In the genomic region with DNA sequence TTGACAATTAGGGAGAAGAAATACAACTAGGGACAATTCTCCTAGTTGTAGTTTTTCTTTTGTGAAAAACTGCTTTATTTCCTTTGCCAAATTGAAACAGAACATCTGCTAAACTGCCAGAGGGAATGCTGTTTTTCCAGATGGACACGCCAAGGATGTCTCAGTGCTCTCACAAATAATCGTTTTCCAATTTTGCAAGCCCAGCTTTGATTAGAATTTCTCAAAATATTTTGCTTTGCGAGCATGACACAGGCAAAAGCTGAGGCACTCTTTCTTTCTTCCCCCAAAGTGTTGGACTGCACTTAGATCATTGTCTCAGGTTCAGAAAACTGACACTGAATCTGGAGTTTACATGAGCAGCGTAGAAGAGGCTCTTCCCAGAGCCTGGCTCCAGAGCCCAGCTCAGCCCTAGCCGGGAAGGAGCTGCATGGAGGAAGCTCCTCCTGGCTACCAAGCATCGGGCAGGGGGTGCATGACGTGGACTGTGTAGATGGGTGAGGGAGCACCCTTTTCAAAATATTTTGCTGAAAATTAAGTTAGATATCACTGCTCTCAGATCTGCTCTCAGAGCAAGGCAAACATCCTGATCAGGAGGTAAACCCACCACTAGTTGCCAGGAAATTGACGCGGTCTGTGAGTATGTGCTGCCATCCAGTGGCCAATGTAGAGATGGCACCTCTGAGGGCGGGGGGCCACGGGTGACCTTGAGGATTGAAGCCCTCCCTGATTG, we compare ENCODE assay signal across 8 cellular contexts.
DNase-seq lines count a peak whose midpoint lies in the region; ATAC-seq, FAIRE-seq and TF ChIP-seq lines count a peak whose summit lies in the region.

No MANE protein-coding gene starts in this region.

- peak; percentile 75 for FAIRE-seq in endothelial cell of umbilical vein (lab: Jason Lieb, UNC)

- DNase-seq in activated gamma-delta T cell treated with Interleukin-2 at 50 U/mL for 16 hours: peak; percentile 69
- DNase-seq in activated gamma-delta T cell (lab: John Stamatoyannopoulos, UW): no peak
- DNase-seq in NCI-H526 treated with DMSO at 0.1 percent for 48 hours (lab: John Stamatoyannopoulos, UW): peak; percentile 16
- peak; percentile 31 to 47 for DNase-seq in activated CD8-positive, alpha-beta memory T cell treated with anti-CD3 and anti-CD28 coated beads for 4 hours (ENCODE audit: low read depth in 2 of 2)
- peak; percentile 43 for DNase-seq in endothelial cell of umbilical vein (ENCODE audit: low read depth, low spot score)
- peak; percentile 40 to 55 for DNase-seq in stimulated activated CD8-positive, alpha-beta memory T cell treated with anti-CD3 and anti-CD28 coated beads, Interleukin-7, amount 100 ng/mL, for 1 hour (ENCODE audit: low read depth in 2 of 2)

- peak; percentile 77 to 80 for TF ChIP-seq CTCF in endothelial cell of umbilical vein (IDR thresholded peaks at IDR 0.05; ENCODE audit: extremely low read depth in 1 of 2, insufficient read depth in 1 of 2, low read depth in 1 of 2, low read length in 2 of 2)

- H2AFZ ChIP-seq in endothelial cell of umbilical vein (ENCODE audit: low read depth, low read length): no peak overlapping the region

- BruUV-seq in endothelial cell of umbilical vein (replicated peaks; lab: Mats Ljungman, UMichigan): no TSS peak

- peak; percentile 63 for ATAC-seq in HG02943 (IDR thresholded peaks at IDR 0.05; ENCODE audit: low read depth, unreplicated experiment)

- H3K36me3 ChIP-seq in endothelial cell of umbilical vein (ENCODE audit: control insufficient read depth in 2 of 2, extremely low read depth in 1 of 2, insufficient read depth in 2 of 2, low read length in 2 of 2) (no peaks in the 10 kb centered on the region), muscle layer of duodenum (ENCODE audit: control insufficient read depth in 1 of 2, insufficient read depth in 2 of 2, low read length in 2 of 2) (no peaks in the 10 kb centered on the region)

- POLR2A ChIA-PET in endothelial cell of umbilical vein (lab: Charles Lee): no interaction called here

- no peaks in the 10 kb centered on the region for H3K79me2 ChIP-seq in endothelial cell of umbilical vein (ENCODE audit: control insufficient read depth, insufficient read depth, low read length)

- H4K20me1 ChIP-seq in endothelial cell of umbilical vein (replicated peaks; ENCODE audit: control insufficient read depth, extremely low read depth, insufficient read depth, low read length): no peaks in the 10 kb centered on the region

- dilution Hi-C loops in endothelial cell of umbilical vein (cut with MboI; ENCODE audit: extremely low pct_ligation_motif_present, low sequenced_read_pairs): no loop called here

- H3K27me3 ChIP-seq in endothelial cell of umbilical vein (ENCODE audit: control insufficient read depth in 2 of 2, insufficient read depth in 2 of 2, low read length in 2 of 2): no peaks in the 10 kb centered on the region
- no peaks in the 10 kb centered on the region for H3K27me3 ChIP-seq in muscle layer of duodenum (ENCODE audit: low read depth, low read length)

- no peak overlapping the region for H3K4me2 ChIP-seq in endothelial cell of umbilical vein (ENCODE audit: insufficient read depth, low read length)

- H3K9me3 ChIP-seq in endothelial cell of umbilical vein (replicated peaks; ENCODE audit: control insufficient read depth, insufficient read depth, low read length): no peaks in the 10 kb centered on the region
- H3K9me3 ChIP-seq in muscle layer of duodenum (ENCODE audit: control insufficient read depth in 1 of 2, low read length in 2 of 2): no peaks in the 10 kb centered on the region

- intact Hi-C loops in endothelial cell of umbilical vein (cut with micrococcal nuclease): loop anchor here (1.0 to 5.0 kb wide), 6 partner anchors 317 to 1288 kb away; a partner anchor contains a TSS

- no peak for TF ChIP-seq POLR2A in endothelial cell of umbilical vein (IDR thresholded peaks at IDR 0.05; ENCODE audit: low read depth, low read length)

- H3K4me3 ChIP-seq in endothelial cell of umbilical vein (replicated peaks in 1 of 3; ENCODE audit: insufficient read depth in 1 of 3, low read depth in 1 of 3, low read length in 3 of 3) (no peak overlapping the region), muscle layer of duodenum (ENCODE audit: low read depth in 1 of 2, low read length in 2 of 2) (peak overlapping the region; percentile 12 to 41)

- H3K27ac ChIP-seq in endothelial cell of umbilical vein (ENCODE audit: insufficient read depth, low read depth, low read length) (no peak overlapping the region), muscle layer of duodenum (ENCODE audit: low read length) (no peak overlapping the region)

- CTCF ChIA-PET in endothelial cell of umbilical vein (lab: Charles Lee): interaction anchor here (0.6 to 3.7 kb wide), 17 partner anchors 9 to 801 kb away, joined by 3 to 96 read pairs (median 4); a partner anchor contains a TSS

- H3K9me1 ChIP-seq in endothelial cell of umbilical vein (replicated peaks; ENCODE audit: control insufficient read depth, extremely low read depth, insufficient read depth, low read length): no peaks in the 10 kb centered on the region

- H3K9ac ChIP-seq in endothelial cell of umbilical vein (replicated peaks; ENCODE audit: extremely low read depth, insufficient read depth, low read length): no peak overlapping the region

- no peaks in the 10 kb centered on the region for H3K4me1 ChIP-seq in endothelial cell of umbilical vein (ENCODE audit: control insufficient read depth, extremely low read depth, insufficient read depth, low read length)
- peaks cover 0 to 5% of the 10 kb centered on the region in 2 donors for H3K4me1 ChIP-seq in muscle layer of duodenum (ENCODE audit: control insufficient read depth in 1 of 2, insufficient read depth in 2 of 2, low read length in 2 of 2)

TF ChIP-seq in endothelial cell of umbilical vein, 7 proteins besides CTCF, POLR2A, EP300 and RAD21:
- TF ChIP-seq MYC (IDR thresholded peaks at IDR 0.05; ENCODE audit: low read depth, low read length): no peak
- TF ChIP-seq JUN (IDR thresholded peaks at IDR 0.05; ENCODE audit: borderline replicate concordance, insufficient read depth, insufficient read length, low read depth): no peak
- TF ChIP-seq FOS (IDR thresholded peaks at IDR 0.05; ENCODE audit: borderline replicate concordance, insufficient read depth, low read length): no peak
- TF ChIP-seq GATA2 (IDR thresholded peaks at IDR 0.05; ENCODE audit: insufficient read depth, insufficient read length, low read depth, low read length): no peak
- TF ChIP-seq POLR2AphosphoS5 (IDR thresholded peaks at IDR 0.05; ENCODE audit: insufficient read depth, low read depth, low read length): no peak

Comparison
In these comparisons a context has a peak if more than half of its experiments do, and no peak if none do; other contexts are left out.
1. H3K4me3 ChIP-seq: peak in muscle layer of duodenum (2 of 2); none in endothelial cell of umbilical vein (0 of 3).